In the genomic region with DNA sequence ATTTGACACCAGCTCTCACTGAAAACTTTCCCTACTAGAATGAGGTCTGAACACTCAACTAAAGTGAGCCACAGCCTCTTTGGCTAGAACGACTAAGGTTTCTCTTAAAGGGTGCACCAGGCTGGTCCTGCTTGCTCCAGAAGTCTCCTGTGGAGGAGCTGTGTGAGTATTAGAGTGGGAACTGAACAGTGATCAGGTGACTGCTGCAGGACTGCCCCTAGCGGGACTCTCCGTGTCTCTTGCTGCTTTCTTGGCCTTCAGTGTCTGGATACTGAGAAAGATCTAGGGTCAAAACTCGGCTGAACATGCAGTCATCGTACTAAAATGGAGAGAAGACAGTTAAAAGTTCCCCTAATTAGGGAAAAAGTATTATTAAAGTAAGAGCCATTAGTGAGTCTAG, we compare ENCODE assay signal across 16 cellular contexts. TPM values are rescaled to one million over a fixed set of nuclear protein-coding genes. Genes with fewer than 3 reads are reported as not detected.
DNase-seq lines count a peak whose midpoint lies in the region; ATAC-seq and TF ChIP-seq lines count a peak whose summit lies in the region.
"Had no signal": no experiment of that assay in that cellular context is flagged by ENCODE, and none has a peak within 500 bp of the region (broad histone marks: within the 10 kb centered on the region; RNA-seq: fewer than 3 reads in every experiment).

No MANE protein-coding gene starts in this region.

- H3K14ac ChIP-seq in mesenchymal stem cell (ENCODE audit: low read length in 2 of 2) = no peak overlapping the region

- H3K36me3 ChIP-seq in mesenchymal stem cell (ENCODE audit: control insufficient read depth in 1 of 2, insufficient read depth in 2 of 2, low read depth in 1 of 2, low read length in 2 of 2) (peaks cover 18 to 52% of the 10 kb centered on the region in 2 experiments), Peyer's patch (peaks cover 0 to 33% (median 0%) of the 10 kb centered on the region in 3 donors)

- H3K18ac ChIP-seq in mesenchymal stem cell (ENCODE audit: low read depth in 1 of 2, low read length in 2 of 2) = no peak overlapping the region

- H2AFZ ChIP-seq in mesenchymal stem cell (ENCODE audit: low read depth, low read length) = no peak overlapping the region

- CTCF ChIA-PET in AG04450 (lab: Charles Lee) = no interaction called here

- no peak overlapping the region for H4K8ac ChIP-seq in mesenchymal stem cell (ENCODE audit: low read length)

- no peak overlapping the region for H2BK120ac ChIP-seq in mesenchymal stem cell (ENCODE audit: low read depth, low read length)

- H3K27ac ChIP-seq in AG04450 (ENCODE audit: low read depth, low read length) = no peak overlapping the region
- no peak overlapping the region for H3K27ac ChIP-seq in mesenchymal stem cell (ENCODE audit: low read length, poor library complexity, severe bottlenecking)
- H3K27ac ChIP-seq in Peyer's patch = no peak overlapping the region
- H3K27ac ChIP-seq: HL-60 had no signal

- H3K27me3 ChIP-seq in AG04450 (ENCODE audit: control insufficient read depth, insufficient read depth, low read length) (no peaks in the 10 kb centered on the region), mesenchymal stem cell (ENCODE audit: control insufficient read depth in 1 of 2, insufficient read depth in 1 of 2, low read length in 2 of 2) (no peaks in the 10 kb centered on the region), Peyer's patch (no peaks in the 10 kb centered on the region)

- 75% methylated on average over 5 of the region's 5 CpGs for WGBS in mesenchymal stem cell

- no peak overlapping the region for H3K23ac ChIP-seq in mesenchymal stem cell (ENCODE audit: low read length in 2 of 2)

- H3K9ac ChIP-seq in mesenchymal stem cell (ENCODE audit: low read length) = no peak overlapping the region

- TF ChIP-seq CTCF in AG04450 (IDR thresholded peaks at IDR 0.05; ENCODE audit: low read depth, low read length) (peak; percentile 23), GM12873 (IDR thresholded peaks at IDR 0.05; ENCODE audit: insufficient read depth, low read depth, low read length, missing control alignments) (peak; percentile 36), GM20000 (IDR thresholded peaks at IDR 0.05; ENCODE audit: extremely low read depth, missing control alignments) (no peak), Peyer's patch (IDR thresholded peaks at IDR 0.05) (no peak)

- no peak for ATAC-seq in HG03432 (IDR thresholded peaks at IDR 0.05; ENCODE audit: unreplicated experiment)

- H3K9me3 ChIP-seq in AG04450 (ENCODE audit: control insufficient read depth, insufficient read depth, low read length) = no peaks in the 10 kb centered on the region
- no peaks in the 10 kb centered on the region for H3K9me3 ChIP-seq in mesenchymal stem cell (ENCODE audit: control insufficient read depth, low read length)
- H3K9me3 ChIP-seq in Peyer's patch = no peaks in the 10 kb centered on the region

- no peak overlapping the region for H2BK12ac ChIP-seq in mesenchymal stem cell (ENCODE audit: low read length in 2 of 2)

- TF ChIP-seq POLR2A in Peyer's patch (IDR thresholded peaks at IDR 0.05) = no peak

- no peaks in the 10 kb centered on the region for H3K4me1 ChIP-seq in mesenchymal stem cell (ENCODE audit: control insufficient read depth, insufficient read depth, low read depth, low read length)
- H3K4me1 ChIP-seq in Peyer's patch = no peaks in the 10 kb centered on the region

- H2BK15ac ChIP-seq in mesenchymal stem cell (ENCODE audit: low read depth, poor library complexity, severe bottlenecking) = no peak overlapping the region

- H3K4me2 ChIP-seq in mesenchymal stem cell (ENCODE audit: low read length, poor library complexity, severe bottlenecking) = no peak overlapping the region

- no peak overlapping the region for H2BK5ac ChIP-seq in mesenchymal stem cell (ENCODE audit: low read depth, low read length, poor library complexity, severe bottlenecking)

- DNase-seq in AG04450 (ENCODE audit: low read depth, low spot score) = no peak
- peak; percentile 38 for DNase-seq in cerebellar cortex (ENCODE audit: low spot score)
- peak; percentile 28 for DNase-seq in mesenchymal stem cell
- no peak for DNase-seq in GM20000 (ENCODE audit: low spot score)
- DNase-seq in SHP77 treated with DMSO at 0.1 percent for 48 hours (lab: John Stamatoyannopoulos, UW) = no peak
- DNase-seq in Peyer's patch = no peak
- DNase-seq: activated CD4-positive, alpha-beta T cell treated with anti-CD3 and anti-CD28 coated beads for 4 hours; activated gamma-delta T cell; MM.1S; NCI-H226; stimulated activated CD4-positive, alpha-beta T cell treated with anti-CD3 and anti-CD28 coated beads, Interleukin-4, amount 100 ng/mL, for 4 hours had no signal

- POLR2A ChIA-PET in AG04450 (lab: Yijun Ruan, JAX) = no interaction called here

- no peak overlapping the region for H3K4ac ChIP-seq in mesenchymal stem cell (ENCODE audit: low read depth in 1 of 2, low read length in 2 of 2)

- H4K91ac ChIP-seq in mesenchymal stem cell (ENCODE audit: low read length) = no peak overlapping the region

- H3K79me1 ChIP-seq in mesenchymal stem cell (replicated peaks; ENCODE audit: low read length, poor library complexity, severe bottlenecking) = no peaks in the 10 kb centered on the region

- no peak overlapping the region for H3K4me3 ChIP-seq in AG04450 (ENCODE audit: low read depth, low read length)
- H3K4me3 ChIP-seq in mesenchymal stem cell (ENCODE audit: insufficient read depth in 1 of 2, low read depth in 1 of 2, low read length in 2 of 2) = no peak overlapping the region
- no peak overlapping the region for H3K4me3 ChIP-seq in Peyer's patch

- no peak overlapping the region for H2AK5ac ChIP-seq in mesenchymal stem cell (ENCODE audit: low read length, severe bottlenecking)

RNA-seq across cellular contexts. Expression of gene FAM118A, which starts 34.6 kb away (rescaled TPM):
- 22.6 and 23.3 TPM in 2 replicates for polyA plus RNA-seq in AG04450 (2011; rRNA removed)
- polyA minus RNA-seq in AG04450 (2011; rRNA and poly(A)+ RNA removed) = 22.9 and 25.2 TPM in 2 replicates
- polyA plus RNA-seq in mesenchymal stem cell (2013, experiment 1 of 2) = 12.1 TPM
- 10.7 TPM for polyA plus RNA-seq in mesenchymal stem cell (2013, experiment 2 of 2)
- 1,000 to 10,000 TPM in 1 of 4 donors, 100 to 1,000 TPM in 1, 10 to 100 TPM in 2; 46.4 to 1,083 (median 189) TPM for total RNA-seq in Peyer's patch

RNA-seq across cellular contexts. Expression of gene UPK3A, which starts 59.6 kb away (rescaled TPM):
- not detected in 2 replicates for polyA plus RNA-seq in AG04450 (2011; rRNA removed)
- polyA minus RNA-seq in AG04450 (2011; rRNA and poly(A)+ RNA removed) = not detected in 2 replicates
- not detected for polyA plus RNA-seq in mesenchymal stem cell (2013, experiment 1 of 2)
- not detected for polyA plus RNA-seq in mesenchymal stem cell (2013, experiment 2 of 2)
- 1 to 10 TPM in 1 of 4 donors, not detected in 3; 4.0 TPM for total RNA-seq in Peyer's patch
- total RNA-seq: dermis microvascular lymphatic vessel endothelial cell had no signal
- polyA plus RNA-seq: neural cell had no signal

Comparison
In these comparisons a context has a peak if more than half of its experiments do, and no peak if none do; other contexts are left out.
1. DNase-seq: peak in cerebellar cortex (single experiment) and mesenchymal stem cell (single experiment); none in AG04450 (single experiment), GM20000 (single experiment), SHP77 treated with DMSO at 0.1 percent for 48 hours (single experiment) and Peyer's patch (0 of 3).
2. CTCF ChIP-seq: peak in AG04450 (single experiment) and GM12873 (single experiment); none in GM20000 (single experiment) and Peyer's patch (0 of 6).